Comparison of ENCODE assay signal across 14 cellular contexts in the genomic region with DNA sequence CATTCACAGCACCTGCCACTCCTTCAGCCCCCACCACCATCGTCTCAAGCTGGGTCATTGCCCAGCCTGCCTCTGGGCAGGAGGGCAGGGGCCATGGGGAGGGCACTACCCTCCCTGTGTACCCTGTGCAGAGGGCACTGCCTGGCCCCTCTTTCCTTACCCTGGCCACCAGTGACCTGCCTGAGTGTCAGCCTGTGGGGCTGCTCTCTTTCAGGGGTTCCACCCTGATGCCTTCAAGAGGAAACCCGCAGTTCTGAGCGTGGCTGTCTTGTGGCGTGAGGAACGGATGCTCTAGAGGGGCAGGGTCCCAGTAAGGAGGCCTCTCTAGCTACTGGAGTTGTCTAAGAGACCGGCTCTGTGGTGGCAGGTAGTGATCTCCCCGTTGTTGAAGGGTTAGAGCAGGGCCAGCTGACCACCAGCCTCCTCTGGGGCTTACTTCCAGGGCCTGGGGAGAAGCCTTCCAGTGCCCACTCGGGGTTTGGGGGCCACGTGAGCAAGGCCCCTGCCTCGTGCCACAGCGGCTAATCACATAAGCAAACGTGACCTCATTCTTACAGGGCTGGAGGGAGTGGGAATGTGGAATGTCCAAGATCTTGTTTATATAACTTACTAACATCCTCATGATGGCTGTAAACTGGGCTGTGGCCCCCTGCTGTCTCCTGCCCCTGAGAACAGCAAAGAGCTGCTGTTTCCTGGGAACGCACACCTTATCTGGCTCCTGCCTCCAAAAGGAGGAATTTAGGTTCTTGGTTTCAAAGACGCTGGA. TPM values are rescaled to one million over a fixed set of nuclear protein-coding genes. Genes with fewer than 3 reads are reported as not detected.
DNase-seq lines count a peak whose midpoint lies in the region; ATAC-seq, FAIRE-seq and TF ChIP-seq lines count a peak whose summit lies in the region.
"Had no signal": no experiment of that assay in that cellular context is flagged by ENCODE, and none has a peak within 500 bp of the region (broad histone marks: within the 10 kb centered on the region; RNA-seq: fewer than 3 reads in every experiment).

No MANE protein-coding gene starts in this region.

- WGBS in H1 (ENCODE audit: extremely low coverage in 1 of 2, insufficient coverage in 1 of 2, insufficient read length in 1 of 2, insufficient replicate concordance in 2 of 2, low coverage in 1 of 2, low lambda C conversion rate in 2 of 2, missing lambda C conversion rate in 1 of 2), 2 experiments, result 86% methylated on average over 13 of the region's 14 CpGs; no CpG with 5 or more reads in 1 of the 2 experiments

- H4K8ac ChIP-seq in H1 (ENCODE audit: extremely low read depth, insufficient read depth, low read length), result no peak overlapping the region

- no peak overlapping the region for H2AK5ac ChIP-seq in H1 (ENCODE audit: low read depth, low read length)

- no peaks in the 10 kb centered on the region; the same call in 1 of the 2 replicates for H3K79me1 ChIP-seq in H1 (ENCODE audit: low read depth, low read length)

- in situ Hi-C loops in Panc1 (cut with HindIII; ENCODE audit: low pct_unique_long_range_greater_than_20kb, low sequenced_read_pairs), result no loop called here
- in situ Hi-C loops in HAP-1 (cut with MboI; ENCODE audit: low sequenced_read_pairs), result no loop called here

- H3K14ac ChIP-seq in H1 (ENCODE audit: insufficient read length), result no peak overlapping the region

- H3K4me3 ChIP-seq in BJ (ENCODE audit: low read depth, low read length) (no peak overlapping the region), Panc1 (ENCODE audit: low read depth in 2 of 2, low read length in 2 of 2) (no peak overlapping the region), H1 (ENCODE audit: extremely low read depth in 1 of 4, insufficient read depth in 2 of 4, low read depth in 3 of 4, low read length in 4 of 4) (no peak overlapping the region), mucosa of descending colon (no peak overlapping the region), HAP-1 (no peak overlapping the region)
- H3K4me3 ChIP-seq: ascending aorta had no signal

- H3K9ac ChIP-seq in H1 (replicated peaks in 1 of 4; ENCODE audit: extremely low read depth in 1 of 4, low read depth in 3 of 4, low read length in 3 of 4), result no peak overlapping the region

- H3K79me2 ChIP-seq in H1 (ENCODE audit: control insufficient read depth in 1 of 2, insufficient read depth in 2 of 2, low read length in 2 of 2), result no peaks in the 10 kb centered on the region

- TF ChIP-seq EP300 in H1 (IDR thresholded peaks at IDR 0.05; ENCODE audit: borderline replicate concordance in 1 of 2, low read depth in 2 of 2, low read length in 2 of 2), result no peak

- no peak overlapping the region for H3K4ac ChIP-seq in H1 (replicated peaks; ENCODE audit: insufficient read length, low read depth, low read length)

- H3K27me3 ChIP-seq in BJ (ENCODE audit: control insufficient read depth, insufficient read depth, low read length) (no peaks in the 10 kb centered on the region), Panc1 (ENCODE audit: control insufficient read depth, insufficient read depth, low read length) (no peaks in the 10 kb centered on the region), H1 (replicated peaks in 1 of 4; ENCODE audit: control insufficient read depth in 3 of 4, extremely low read depth in 1 of 4, insufficient read depth in 3 of 4, low read length in 3 of 4) (no peaks in the 10 kb centered on the region; a peak in 1 of 7 replicates), HAP-1 (ENCODE audit: low read depth) (peaks cover 13% of the 10 kb centered on the region)
- H3K27me3 ChIP-seq: ascending aorta had no signal

- no peak overlapping the region for H3K18ac ChIP-seq in H1 (ENCODE audit: extremely low read depth, low read length)

- H3K9me3 ChIP-seq in Panc1 (ENCODE audit: control insufficient read depth, insufficient read depth, low read depth, low read length), result no peaks in the 10 kb centered on the region
- H3K9me3 ChIP-seq in H1 (ENCODE audit: insufficient read depth in 2 of 2, low read depth in 1 of 2, low read length in 1 of 2), result no peaks in the 10 kb centered on the region
- no peaks in the 10 kb centered on the region for H3K9me3 ChIP-seq in mucosa of descending colon
- H3K9me3 ChIP-seq in HAP-1, result no peaks in the 10 kb centered on the region
- H3K9me3 ChIP-seq: ascending aorta had no signal

- no peak overlapping the region for H2AFZ ChIP-seq in H1 (ENCODE audit: low read length)

- no peak overlapping the region for H3K23ac ChIP-seq in H1 (ENCODE audit: insufficient read length)

- no peak overlapping the region for H2BK120ac ChIP-seq in H1 (replicated peaks; ENCODE audit: low read depth, low read length)

- no peak overlapping the region for H3K4me2 ChIP-seq in H1 (ENCODE audit: insufficient read depth in 1 of 2, low read depth in 2 of 2, low read length in 2 of 2)

- H3K27ac ChIP-seq in Panc1 (ENCODE audit: low read length) (no peak overlapping the region), H1 (ENCODE audit: low read depth, low read length) (no peak overlapping the region)
- H3K27ac ChIP-seq: ascending aorta, RWPE1 had no signal

- BruUV-seq in Panc1 (replicated peaks; lab: Mats Ljungman, UMichigan), result no TSS peak

- H3K4me1 ChIP-seq in Panc1 (ENCODE audit: control insufficient read depth, insufficient read depth, low read length) (no peaks in the 10 kb centered on the region; the same call in 1 of the 2 replicates), H1 (replicated peaks in 1 of 4; ENCODE audit: control insufficient read depth in 3 of 4, insufficient read depth in 4 of 4, low read length in 3 of 4) (peaks cover 0 to 5% (median 0%) of the 10 kb centered on the region in 4 experiments; a peak in 2 of 7 replicates), mucosa of descending colon (ENCODE audit: low read depth) (no peaks in the 10 kb centered on the region), HAP-1 (no peaks in the 10 kb centered on the region)

- peak; percentile 21; the same call in 1 of the 2 replicates for TF ChIP-seq CTCF in BJ (IDR thresholded peaks at IDR 0.05; ENCODE audit: insufficient read depth, low read depth, low read length)
- TF ChIP-seq CTCF in Panc1 (IDR thresholded peaks at IDR 0.05), result no peak
- TF ChIP-seq CTCF in H1 (IDR thresholded peaks at IDR 0.05; ENCODE audit: control extremely low read depth in 1 of 3, insufficient read depth in 1 of 3, low read depth in 1 of 3, low read length in 3 of 3), result no peak
- TF ChIP-seq CTCF in mucosa of descending colon (IDR thresholded peaks at IDR 0.05), result no peak

- ATAC-seq in Panc1 (peak; percentile 59), mucosa of descending colon (peak; percentile 29), HG03097 (IDR thresholded peaks at IDR 0.05; ENCODE audit: low FRiP score, unreplicated experiment) (no peak)
- ATAC-seq in activated CD4-positive, CD25-positive, alpha-beta regulatory T cell treated with anti-CD3 and anti-CD28 coated beads, Interleukin-2, amount 50 U/mL, for 24 hours, result no peak
- ATAC-seq: natural killer cell had no signal

- TF ChIP-seq POLR2A in H1 (IDR thresholded peaks at IDR 0.05; ENCODE audit: control extremely low read depth in 1 of 2, low read depth in 2 of 2, low read length in 2 of 2) (no peak), GM12891 (IDR thresholded peaks at IDR 0.05; ENCODE audit: low read depth, low read length) (no peak)

- no peak for TF ChIP-seq RAD21 in H1 (IDR thresholded peaks at IDR 0.05 in 1 of 2, conservative IDR thresholded peaks at IDR 0.05 in 1 of 2; ENCODE audit: low read depth in 2 of 2, low read length in 2 of 2)

- DNase-seq in BJ (ENCODE audit: low read depth) (peak; percentile 56), Panc1 (ENCODE audit: low read depth, low spot score) (no peak), H1 (ENCODE audit: low read depth in 1 of 2, low spot score in 2 of 2) (no peak), mucosa of descending colon (no peak), GM12891 (ENCODE audit: insufficient read length, low spot score) (no peak), HAP-1 (ENCODE audit: low spot score in 2 of 2) (no peak)
- DNase-seq: activated T-cell treated with anti-CD3 and anti-CD28 coated beads, Interleukin-2, amount 50 U/mL, for 1 hour; CD4-positive, CD25-positive, alpha-beta regulatory T cell; natural killer cell; NCI-H2081 treated with DMSO at 0.1 percent for 48 hours had no signal

- no peak overlapping the region for H4K5ac ChIP-seq in H1 (ENCODE audit: insufficient read length, low read depth, low read length)

- CTCF ChIA-PET in BJ (lab: Yijun Ruan, JAX) (interaction anchor here (1.2 to 1.9 kb wide), 4 partner anchors 8 to 388 kb away, joined by 3 to 7 read pairs (median 4); no protein-coding TSS in a partner anchor), Panc1 (lab: Charles Lee) (no interaction called here), H1 (lab: Charles Lee; ENCODE audit: partially characterized antibody) (interaction anchor here (1.0 to 2.4 kb wide), 7 partner anchors 8 to 420 kb away, joined by 3 to 10 read pairs (median 4); no protein-coding TSS in a partner anchor)

- 0 out of 2 replicates have a peak overlapping the region, but pooled peaks have one; percentile 4 for H2BK12ac ChIP-seq in H1 (ENCODE audit: low read depth, low read length)

- H2BK20ac ChIP-seq in H1 (ENCODE audit: low read length), result no peak overlapping the region

- H3K56ac ChIP-seq in H1 (replicated peaks; ENCODE audit: insufficient read length, low read depth, low read length), result no peak overlapping the region

- peak overlapping the region; percentile 28; the same call in 1 of the 2 replicates for H2BK5ac ChIP-seq in H1 (ENCODE audit: low read depth, low read length)

- peaks cover 0 to 2% of the 10 kb centered on the region in 2 experiments for H4K20me1 ChIP-seq in H1 (replicated peaks in 1 of 2; ENCODE audit: control insufficient read depth in 1 of 2, insufficient read depth in 2 of 2, low read length in 2 of 2)

- H2BK15ac ChIP-seq in H1 (ENCODE audit: low read length), result no peak overlapping the region

- FAIRE-seq in H1 (lab: Jason Lieb, UNC), result no peak
- no peak for FAIRE-seq in GM12891 (lab: Jason Lieb, UNC)

- no peaks in the 10 kb centered on the region for H3K23me2 ChIP-seq in H1 (ENCODE audit: low read depth, low read length)

- intact Hi-C loops in Panc1 (cut with micrococcal nuclease; ENCODE audit: unreplicated experiment), result no loop called here
- intact Hi-C loops in mucosa of descending colon (cut with DNase I, micrococcal nuclease), result no loop called here

- POLR2A ChIA-PET in BJ (lab: Charles Lee) (no interaction called here), Panc1 (lab: Charles Lee) (no interaction called here), H1 (lab: Charles Lee; ENCODE audit: partially characterized antibody) (no interaction called here)

- H3K36me3 ChIP-seq in BJ (ENCODE audit: control insufficient read depth, insufficient read depth, low read length) (no peaks in the 10 kb centered on the region), Panc1 (ENCODE audit: control insufficient read depth, insufficient read depth, low read length) (no peaks in the 10 kb centered on the region), H1 (ENCODE audit: control insufficient read depth in 2 of 4, insufficient read depth in 4 of 4, low read length in 3 of 4) (no peaks in the 10 kb centered on the region), mucosa of descending colon (ENCODE audit: low read depth) (no peaks in the 10 kb centered on the region), HAP-1 (replicated peaks) (no peaks in the 10 kb centered on the region)
- H3K36me3 ChIP-seq: ascending aorta had no signal

- no peak overlapping the region for H4K91ac ChIP-seq in H1 (replicated peaks; ENCODE audit: insufficient read length, low read length)

RNA-seq across cellular contexts. Expression of a gene that starts 31.4 kb away (rescaled TPM):
- polyA plus RNA-seq in BJ (2011; rRNA removed), result 212 and 323 TPM in 2 replicates
- 268 and 373 TPM in 2 replicates for polyA minus RNA-seq in BJ (2011; rRNA and poly(A)+ RNA removed)
- total RNA-seq in Panc1 (2021; ENCODE audit: unreplicated experiment), result 81.4 TPM
- polyA plus RNA-seq in Panc1 (2012; ENCODE audit: insufficient read length), result 113 TPM
- total RNA-seq in H1 (2021; fragmentation: NEBNext Ultra II Directional; extraction: Animal tissue kit (Norgen Biotek cat#: 25700)), result 131 and 136 TPM in 2 replicates
- polyA plus RNA-seq in H1 (2011; rRNA removed), result 115 and 124 TPM in 2 replicates
- polyA plus RNA-seq in H1 (2011; cell fraction: cytosol; rRNA removed), result 155 TPM
- polyA plus RNA-seq in H1 (2011; cell fraction: nucleus; rRNA removed), result 166 TPM
- 123 to 167 TPM (median 161 TPM) in 4 replicates for polyA plus RNA-seq in H1 (2012, experiment 1 of 2)
- 77.7 TPM for polyA plus RNA-seq in H1 (2012, experiment 2 of 2)
- polyA plus RNA-seq in H1 (2013, experiment 1 of 2), result 92.4 TPM
- polyA plus RNA-seq in H1 (2013, experiment 2 of 2), result 92.3 TPM
- polyA minus RNA-seq in H1 (2011; rRNA and poly(A)+ RNA removed), result 165 and 212 TPM in 2 replicates
- 100.0 TPM for polyA minus RNA-seq in H1 (2011; cell fraction: cytosol; rRNA and poly(A)+ RNA removed)
- 119 TPM for polyA minus RNA-seq in H1 (2011; cell fraction: nucleus; rRNA and poly(A)+ RNA removed)
- 100 to 1,000 TPM in 1 of 3 donors, 10 to 100 TPM in 2; 88.1 to 127 (median 95.3) TPM for total RNA-seq in mucosa of descending colon
- polyA plus RNA-seq in GM12891 (2012; ENCODE audit: low read depth, missing spikeins), result 82.7 TPM

RNA-seq across cellular contexts. Expression of a gene that starts 59.6 kb away (rescaled TPM):
- polyA plus RNA-seq in BJ (2011; rRNA removed) (not detected in 2 replicates), H1 (2011; rRNA removed) (0.06 and 0.32 TPM in 2 replicates)
- polyA minus RNA-seq in BJ (2011; rRNA and poly(A)+ RNA removed), result 0.24 TPM in 1 of 2 replicates, not detected in the other
- total RNA-seq in Panc1 (2021; ENCODE audit: unreplicated experiment) (not detected), mucosa of descending colon (under 1 TPM; 0.51 to 0.63 (median 0.55) TPM)
- polyA plus RNA-seq in Panc1 (2012; ENCODE audit: insufficient read length), result 0.69 TPM
- 0.35 TPM in 1 of 2 replicates, not detected in the other for total RNA-seq in H1 (2021; fragmentation: NEBNext Ultra II Directional; extraction: Animal tissue kit (Norgen Biotek cat#: 25700))
- 0.13 TPM for polyA plus RNA-seq in H1 (2011; cell fraction: cytosol; rRNA removed)
- 0.57 TPM for polyA plus RNA-seq in H1 (2011; cell fraction: nucleus; rRNA removed)
- 0.23 to 0.87 TPM (median 0.50 TPM) in 3 of 4 replicates, not detected in the other for polyA plus RNA-seq in H1 (2012, experiment 1 of 2)
- polyA plus RNA-seq in H1 (2012, experiment 2 of 2), result not detected
- 0.14 TPM for polyA plus RNA-seq in H1 (2013, experiment 1 of 2)
- 0.26 TPM for polyA plus RNA-seq in H1 (2013, experiment 2 of 2)
- 0.29 and 0.57 TPM in 2 replicates for polyA minus RNA-seq in H1 (2011; rRNA and poly(A)+ RNA removed)
- not detected for polyA minus RNA-seq in H1 (2011; cell fraction: cytosol; rRNA and poly(A)+ RNA removed)
- polyA minus RNA-seq in H1 (2011; cell fraction: nucleus; rRNA and poly(A)+ RNA removed), result 1.00 TPM
- polyA plus RNA-seq in GM12891 (2012; ENCODE audit: low read depth, missing spikeins), result 2.4 TPM
- total RNA-seq: ascending aorta had no signal

Comparison
In these comparisons a context has a peak if more than half of its experiments do, and no peak if none do; other contexts are left out.
1. ATAC-seq: peak in Panc1 (single experiment) and mucosa of descending colon (single experiment); none in HG03097 (single experiment) and activated CD4-positive, CD25-positive, alpha-beta regulatory T cell treated with anti-CD3 and anti-CD28 coated beads, Interleukin-2, amount 50 U/mL, for 24 hours (0 of 2).